15 cellular contexts compared by ENCODE assay signal in genomic region chr2:73172963-73173362, GRCh38. TPM values are rescaled to one million over a fixed set of nuclear protein-coding genes. Genes with fewer than 3 reads are reported as not detected.
A peak's percentile ranks its signal among the peaks of the same experiment; 100 is the strongest.
DNase-seq lines count a peak whose midpoint lies in the region; ATAC-seq, FAIRE-seq and TF ChIP-seq lines count a peak whose summit lies in the region.
"Had no signal": no experiment of that assay in that cellular context is flagged by ENCODE, and none has a peak within 500 bp of the region (broad histone marks: within the 10 kb centered on the region; RNA-seq: fewer than 3 reads in every experiment).

No MANE protein-coding gene starts in this region.

- BruUV-seq in K562 (replicated peaks; lab: Mats Ljungman, UMichigan), result no TSS peak

- H3K27ac Mint-ChIP-seq in CD4-positive, alpha-beta T cell, result no peak overlapping the region
- H3K27ac Mint-ChIP-seq: mesothelial cell of epicardium had no signal

- peaks cover 15% of the 10 kb centered on the region for H3K4me1 Mint-ChIP-seq in CD4-positive, alpha-beta T cell (ENCODE audit: low read depth)

- H3K79me2 ChIP-seq in K562 (ENCODE audit: control insufficient read depth, insufficient read depth, low read length), result no peaks in the 10 kb centered on the region

- peaks cover 3 to 29% of the 10 kb centered on the region in 2 experiments; a peak in 3 of 5 replicates for H3K27me3 ChIP-seq in K562 (ENCODE audit: control insufficient read depth in 2 of 2, insufficient read depth in 2 of 2, low read length in 2 of 2)
- H3K27me3 ChIP-seq in CD4-positive, alpha-beta T cell (ENCODE audit: control insufficient read depth, insufficient read depth, low read length), result peaks cover 24% of the 10 kb centered on the region
- H3K27me3 ChIP-seq: right atrium auricular region had no signal

- no peak for ATAC-seq in K562
- no peak for ATAC-seq in CD4-positive, alpha-beta T cell (ENCODE audit: poor library complexity)

- intact Hi-C loops in K562 (cut with micrococcal nuclease), result no loop called here
- intact Hi-C loops in CD4-positive, alpha-beta T cell (cut with DNase I, micrococcal nuclease), result no loop called here

- FAIRE-seq in K562 (lab: Jason Lieb, UNC), result peak; percentile 11

- no peak overlapping the region for H3K4me3 ChIP-seq in K562
- H3K4me3 ChIP-seq: right atrium auricular region, SJCRH30 had no signal

- CTCF ChIA-PET in K562 (lab: Yijun Ruan, JAX; ENCODE audit: low intra/inter-chr PET ratio), result no interaction called here
- CTCF ChIA-PET in CD4-positive, alpha-beta T cell (lab: Charles Lee), result no interaction called here

- H3K9me3 ChIP-seq in K562 (replicated peaks; ENCODE audit: control insufficient read depth, insufficient read depth, low read depth, low read length), result no peaks in the 10 kb centered on the region
- H3K9me3 ChIP-seq in CD4-positive, alpha-beta T cell (ENCODE audit: control insufficient read depth, low read length), result no peaks in the 10 kb centered on the region
- H3K9me3 ChIP-seq: right atrium auricular region, SJCRH30 had no signal

- peak; percentile 30 to 52 for DNase-seq in activated CD4-positive, alpha-beta T cell treated with anti-CD3 and anti-CD28 coated beads for 24 hours (ENCODE audit: low read depth in 2 of 2)
- DNase-seq in activated CD4-positive, alpha-beta T cell treated with anti-CD3 and anti-CD28 coated beads, Interleukin-2, amount 50 U/mL, for 1 hour, result no peak
- DNase-seq in HT1080 (ENCODE audit: low read depth) (peak; percentile 50), K562 (ENCODE audit: extremely low read depth in 1 of 4, low spot score in 3 of 4) (no peak), NCI-H526 (lab: John Stamatoyannopoulos, UW) (no peak)
- peak in 2 of 3 experiments; percentile 45 to 51 for DNase-seq in stimulated activated CD4-positive, alpha-beta T cell treated with anti-CD3 and anti-CD28 coated beads, TNF-alpha, amount 100 ng/mL, for 24 hours (ENCODE audit: low read depth in 3 of 3)
- no peak for DNase-seq in CD4-positive, alpha-beta T cell
- DNase-seq in effector CD4-positive, alpha-beta T cell, result no peak
- DNase-seq: 8988T, SJCRH30, substantia nigra had no signal

- no peaks in the 10 kb centered on the region for H3K9me3 Mint-ChIP-seq in CD4-positive, alpha-beta T cell
- H3K9me3 Mint-ChIP-seq: mesothelial cell of epicardium had no signal

- H3K27ac ChIP-seq in K562 (ENCODE audit: extremely low read depth, low read depth, low read length), result no peak overlapping the region
- H3K27ac ChIP-seq in CD4-positive, alpha-beta T cell (ENCODE audit: low read depth, low read length), result no peak overlapping the region
- H3K27ac ChIP-seq: right atrium auricular region, SJCRH30 had no signal

- H3K4me2 ChIP-seq in K562 (ENCODE audit: insufficient read depth, low read length), result no peak overlapping the region

- no peak for TF ChIP-seq EP300 in K562 (IDR thresholded peaks at IDR 0.05; ENCODE audit: low read length)

- H4K20me1 ChIP-seq in K562 (replicated peaks; ENCODE audit: control insufficient read depth, insufficient read depth, low read length), result no peaks in the 10 kb centered on the region

- no peak for TF ChIP-seq CTCF in K562 (IDR thresholded peaks at IDR 0.05 in 2 of 3, conservative IDR thresholded peaks at IDR 0.05 in 1 of 3; ENCODE audit: insufficient read depth in 2 of 3, low read depth in 1 of 3, low read length in 3 of 3)
- no peak for TF ChIP-seq CTCF in CD4-positive, alpha-beta T cell (IDR thresholded peaks at IDR 0.05)

- no peak overlapping the region for H2AFZ ChIP-seq in K562 (ENCODE audit: low read depth, low read length)

- peaks cover 26% of the 10 kb centered on the region for H3K27me3 Mint-ChIP-seq in CD4-positive, alpha-beta T cell

- WGBS in K562 (ENCODE audit: insufficient coverage, low coverage, missing lambda C conversion rate), result 16% methylated on average over 6 of the region's 6 CpGs

- peaks cover 11 to 28% of the 10 kb centered on the region in 2 experiments; a peak in 4 of 5 replicates for H3K4me1 ChIP-seq in K562 (replicated peaks in 1 of 2; ENCODE audit: control insufficient read depth in 2 of 2, insufficient read depth in 2 of 2, low read length in 2 of 2)
- H3K4me1 ChIP-seq: SJCRH30 had no signal

- TF ChIP-seq POLR2A in K562 (conservative IDR thresholded peaks at IDR 0.05), result no peak

- no peak overlapping the region for H3K9ac ChIP-seq in K562 (ENCODE audit: insufficient read depth in 1 of 2, low read depth in 2 of 2, low read length in 2 of 2)

- POLR2A ChIA-PET in K562 (lab: Yijun Ruan, JAX), result no interaction called here
- POLR2A ChIA-PET in CD4-positive, alpha-beta T cell (lab: Charles Lee), result no interaction called here

- H3K36me3 ChIP-seq in K562 (ENCODE audit: control insufficient read depth, insufficient read depth, low read length), result no peaks in the 10 kb centered on the region
- H3K36me3 ChIP-seq: right atrium auricular region, SJCRH30 had no signal

- no peaks in the 10 kb centered on the region for H3K36me3 Mint-ChIP-seq in CD4-positive, alpha-beta T cell (ENCODE audit: low read depth)
- H3K36me3 Mint-ChIP-seq: mesothelial cell of epicardium had no signal

- in situ Hi-C loops in K562 (cut with MboI), result no loop called here

- TF ChIP-seq RAD21 in K562 (CRISPR knock-in tag; conservative IDR thresholded peaks at IDR 0.05 in 1 of 2, IDR thresholded peaks at IDR 0.05 in 1 of 2), result no peak

- H3K4me3 Mint-ChIP-seq in CD4-positive, alpha-beta T cell, result no peak overlapping the region
- H3K4me3 Mint-ChIP-seq: mesothelial cell of epicardium had no signal

- H3K9me1 ChIP-seq in K562 (ENCODE audit: control insufficient read depth, insufficient read depth, low read length), result no peaks in the 10 kb centered on the region

TF ChIP-seq in K562, 482 proteins besides CTCF, POLR2A, EP300 and RAD21:
- TF ChIP-seq VEZF1 (CRISPR knock-in tag; IDR thresholded peaks at IDR 0.05) (no peak), EGR1 (conservative IDR thresholded peaks at IDR 0.05) (peak; percentile 88)

RNA-seq across cellular contexts. Expression of gene NOTO, which starts 29.4 kb away (rescaled TPM):
- not detected in 2 replicates for total RNA-seq in HT1080 (2014; rRNA removed; shearing (Covaris generic))
- polyA plus RNA-seq in HT1080 (2015; cell fraction: cytosol; rRNA removed), result not detected in 2 replicates
- polyA plus RNA-seq in HT1080 (2015; cell fraction: nucleus; rRNA removed), result not detected in 2 replicates
- total RNA-seq in K562 (2011; cell fraction: chromatin; rRNA removed; ENCODE audit: low replicate concordance), result not detected in 2 replicates
- not detected in 2 replicates for total RNA-seq in K562 (2011; cell fraction: nucleolus; rRNA removed)
- total RNA-seq in K562 (2011; cell fraction: nucleoplasm; rRNA removed), result not detected in 2 replicates
- not detected in 2 replicates for total RNA-seq in K562 (2014; rRNA removed)
- total RNA-seq in K562 (2014; rRNA removed; fragmentation: Illumina TruSeq; extraction: Trizol), result not detected in 2 replicates
- total RNA-seq in K562 (2015; rRNA removed; fragmentation: Illumina TruSeq; extraction: Trizol), result not detected in 2 replicates
- not detected in 2 replicates for total RNA-seq in K562 (2021)
- polyA plus RNA-seq in K562 (2011; rRNA removed), result not detected in 2 replicates
- polyA plus RNA-seq in K562 (2011; cell fraction: cytosol; rRNA removed), result not detected in 2 replicates
- polyA plus RNA-seq in K562 (2011; cell fraction: nucleus; rRNA removed), result not detected in 2 replicates
- not detected in 2 replicates for polyA plus RNA-seq in K562 (2012)
- polyA plus RNA-seq in K562 (2014; fragmentation: Illumina TruSeq; extraction: Trizol), result not detected in 2 replicates
- polyA plus RNA-seq in K562 (2014; fragmentation: Nextera tagmentation; extraction: Ambion mirVana), result not detected
- polyA plus RNA-seq in K562 (2014; rRNA removed), result not detected in 2 replicates
- polyA minus RNA-seq in K562 (2011; rRNA and poly(A)+ RNA removed), result not detected in 2 replicates
- not detected in 2 replicates for polyA minus RNA-seq in K562 (2011; cell fraction: cytosol; rRNA and poly(A)+ RNA removed)
- not detected in 2 replicates for polyA minus RNA-seq in K562 (2011; cell fraction: nucleus; rRNA and poly(A)+ RNA removed)
- not detected for total RNA-seq in CD4-positive, alpha-beta T cell
- total RNA-seq: activated CD8-positive, alpha-beta memory T cell treated with anti-CD3 and anti-CD28 coated beads for 36 hours; mesothelial cell of epicardium; NCI-H460; right atrium auricular region; SJCRH30 had no signal

RNA-seq across cellular contexts. Expression of gene SMYD5, which starts 41.1 kb away (rescaled TPM):
- 42.1 and 44.0 TPM in 2 replicates for total RNA-seq in HT1080 (2014; rRNA removed; shearing (Covaris generic))
- polyA plus RNA-seq in HT1080 (2015; cell fraction: cytosol; rRNA removed), result 25.6 and 26.2 TPM in 2 replicates
- polyA plus RNA-seq in HT1080 (2015; cell fraction: nucleus; rRNA removed), result 35.8 and 36.2 TPM in 2 replicates
- total RNA-seq in K562 (2011; cell fraction: chromatin; rRNA removed; ENCODE audit: low replicate concordance), result 42.1 and 110 TPM in 2 replicates
- 65.9 and 71.5 TPM in 2 replicates for total RNA-seq in K562 (2011; cell fraction: nucleolus; rRNA removed)
- total RNA-seq in K562 (2011; cell fraction: nucleoplasm; rRNA removed), result 61.0 and 61.4 TPM in 2 replicates
- total RNA-seq in K562 (2014; rRNA removed) (32.0 and 39.5 TPM in 2 replicates), K562 (2014; rRNA removed; fragmentation: Illumina TruSeq; extraction: Trizol) (27.8 and 30.7 TPM in 2 replicates), K562 (2015; rRNA removed; fragmentation: Illumina TruSeq; extraction: Trizol) (34.7 and 37.2 TPM in 2 replicates), K562 (2021) (43.4 and 44.4 TPM in 2 replicates)
- polyA plus RNA-seq in K562 (2011; rRNA removed) (32.8 and 46.7 TPM in 2 replicates), K562 (2014; fragmentation: Illumina TruSeq; extraction: Trizol) (49.9 and 56.8 TPM in 2 replicates), K562 (2014; fragmentation: Nextera tagmentation; extraction: Ambion mirVana) (10 to 100 TPM; 11.4 to 20.8 TPM), K562 (2014; rRNA removed) (31.7 and 51.6 TPM in 2 replicates)
- polyA plus RNA-seq in K562 (2011; cell fraction: cytosol; rRNA removed), result 31.4 and 48.2 TPM in 2 replicates
- 43.5 and 96.9 TPM in 2 replicates for polyA plus RNA-seq in K562 (2011; cell fraction: nucleus; rRNA removed)
- 30.6 and 31.1 TPM in 2 replicates for polyA plus RNA-seq in K562 (2012)
- 19.6 and 36.4 TPM in 2 replicates for polyA minus RNA-seq in K562 (2011; rRNA and poly(A)+ RNA removed)
- polyA minus RNA-seq in K562 (2011; cell fraction: cytosol; rRNA and poly(A)+ RNA removed), result 9.3 and 21.5 TPM in 2 replicates
- 23.3 and 27.6 TPM in 2 replicates for polyA minus RNA-seq in K562 (2011; cell fraction: nucleus; rRNA and poly(A)+ RNA removed)
- total RNA-seq in CD4-positive, alpha-beta T cell, result 10 to 100 TPM; 39.1 to 46.7 TPM

Comparison
In these comparisons a context has a peak if more than half of its experiments do, and no peak if none do; other contexts are left out.
1. DNase-seq: peak in activated CD4-positive, alpha-beta T cell treated with anti-CD3 and anti-CD28 coated beads for 24 hours (2 of 2), HT1080 (single experiment) and stimulated activated CD4-positive, alpha-beta T cell treated with anti-CD3 and anti-CD28 coated beads, TNF-alpha, amount 100 ng/mL, for 24 hours (2 of 3); none in activated CD4-positive, alpha-beta T cell treated with anti-CD3 and anti-CD28 coated beads, Interleukin-2, amount 50 U/mL, for 1 hour (single experiment), K562 (0 of 4), NCI-H526 (0 of 2), CD4-positive, alpha-beta T cell (0 of 10) and effector CD4-positive, alpha-beta T cell (single experiment).